Comparison of ENCODE assay signal across 18 cellular contexts in the genomic region with DNA sequence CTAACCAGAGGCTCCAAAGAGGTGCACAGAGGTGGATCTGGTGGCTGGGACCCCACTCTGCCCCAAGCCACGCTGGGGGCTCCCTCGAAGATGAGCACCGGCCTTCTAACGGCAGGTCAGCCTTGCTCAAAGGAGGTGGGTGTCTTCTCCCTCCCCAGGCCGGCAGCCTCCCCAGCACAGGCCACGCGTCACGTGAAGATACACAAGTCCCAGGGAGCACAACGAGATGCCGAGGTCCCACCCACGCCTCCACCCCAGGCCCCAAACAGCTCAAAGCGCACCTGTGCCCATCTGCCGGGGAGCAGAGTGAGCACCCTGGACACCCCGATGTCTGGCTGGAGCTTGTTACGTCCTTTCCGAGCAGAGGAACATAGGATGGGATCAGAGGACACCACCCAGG. TPM values are rescaled to one million over a fixed set of nuclear protein-coding genes. Genes with fewer than 3 reads are reported as not detected.
A peak's percentile ranks its signal among the peaks of the same experiment; 100 is the strongest.
DNase-seq lines count a peak whose midpoint lies in the region; ATAC-seq and TF ChIP-seq lines count a peak whose summit lies in the region.
"Had no signal": no experiment of that assay in that cellular context is flagged by ENCODE, and none has a peak within 500 bp of the region (broad histone marks: within the 10 kb centered on the region; RNA-seq: fewer than 3 reads in every experiment).

No MANE protein-coding gene starts in this region.

- H3K4me3 Mint-ChIP-seq in activated T-helper 17 cell treated with anti-CD3 and anti-CD28 coated beads, Interleukin-2, amount 50 U/mL, for 72 hours = no peak overlapping the region
- no peak overlapping the region for H3K4me3 Mint-ChIP-seq in HFFc6
- H3K4me3 Mint-ChIP-seq: CD14-positive monocyte, GM23338 had no signal

- no peak overlapping the region for H3K27ac ChIP-seq in osteoblast (ENCODE audit: low read depth, low read length)
- H3K27ac ChIP-seq: HL-60, KMS-11 had no signal

- no peaks in the 10 kb centered on the region for H3K79me2 ChIP-seq in osteoblast (ENCODE audit: insufficient read depth, low read length)

- no peaks in the 10 kb centered on the region for H3K36me3 Mint-ChIP-seq in activated T-helper 17 cell treated with anti-CD3 and anti-CD28 coated beads, Interleukin-2, amount 50 U/mL, for 72 hours (ENCODE audit: low read depth)
- peaks cover 5% of the 10 kb centered on the region; the same call in 1 of the 2 replicates for H3K36me3 Mint-ChIP-seq in HFFc6 (ENCODE audit: low read depth)
- H3K36me3 Mint-ChIP-seq: CD14-positive monocyte had no signal

- H3K9me3 Mint-ChIP-seq in activated T-helper 17 cell treated with anti-CD3 and anti-CD28 coated beads, Interleukin-2, amount 50 U/mL, for 72 hours = no peaks in the 10 kb centered on the region
- no peaks in the 10 kb centered on the region for H3K9me3 Mint-ChIP-seq in HFFc6

- H3K4me3 ChIP-seq in H7 (ENCODE audit: insufficient read depth, low read depth, low read length) (no peak overlapping the region), osteoblast (ENCODE audit: insufficient read depth, low read length) (no peak overlapping the region)
- H3K4me3 ChIP-seq: GM12878, GM23338 had no signal

- H3K4me2 ChIP-seq in osteoblast (ENCODE audit: insufficient read depth, low read length) = no peak overlapping the region
- H3K4me2 ChIP-seq: GM23338, KMS-11 had no signal

- ATAC-seq in Right ventricle myocardium inferior (no peak), Right ventricle myocardium superior (ENCODE audit: poor library complexity) (no peak), GM18858 (IDR thresholded peaks at IDR 0.05; ENCODE audit: unreplicated experiment) (no peak)
- no peak for ATAC-seq in activated T-helper 17 cell treated with anti-CD3 and anti-CD28 coated beads, Interleukin-2, amount 50 U/mL, for 72 hours (replicated peaks)
- ATAC-seq: GM12878, GM23338, HCT116 had no signal

- peaks cover 9% of the 10 kb centered on the region for H3K4me1 ChIP-seq in osteoblast (ENCODE audit: insufficient read depth, low read length)

- intact Hi-C loops in Right ventricle myocardium inferior (cut with DNase I) (no loop called here), Right ventricle myocardium superior (cut with DNase I) (no loop called here)

- TF ChIP-seq CTCF in osteoblast (IDR thresholded peaks at IDR 0.05; ENCODE audit: extremely low read depth, low read depth, low read length) (no peak), HFFc6 (IDR thresholded peaks at IDR 0.05) (no peak)

- H3K36me3 ChIP-seq in H7 (replicated peaks; ENCODE audit: control insufficient read depth, insufficient read depth, low read length) (no peaks in the 10 kb centered on the region), osteoblast (ENCODE audit: insufficient read depth, low read length) (no peaks in the 10 kb centered on the region)
- H3K36me3 ChIP-seq: BE2C had no signal

- H4K20me1 ChIP-seq in osteoblast (ENCODE audit: insufficient read depth, low read length) = no peaks in the 10 kb centered on the region

- H3K27me3 ChIP-seq in H7 (ENCODE audit: control insufficient read depth, insufficient read depth, low read length) (no peaks in the 10 kb centered on the region), osteoblast (ENCODE audit: insufficient read depth, low read length) (no peaks in the 10 kb centered on the region)
- H3K27me3 ChIP-seq: BE2C had no signal

- H3K27me3 Mint-ChIP-seq in activated T-helper 17 cell treated with anti-CD3 and anti-CD28 coated beads, Interleukin-2, amount 50 U/mL, for 72 hours = no peaks in the 10 kb centered on the region
- H3K27me3 Mint-ChIP-seq in HFFc6 (ENCODE audit: insufficient read depth) = peaks cover 3% of the 10 kb centered on the region; the same call in 1 of the 2 replicates
- H3K27me3 Mint-ChIP-seq: CD4-positive, alpha-beta memory T cell had no signal

- H3K27ac Mint-ChIP-seq in activated T-helper 17 cell treated with anti-CD3 and anti-CD28 coated beads, Interleukin-2, amount 50 U/mL, for 72 hours = no peak overlapping the region
- no peak overlapping the region for H3K27ac Mint-ChIP-seq in HFFc6
- H3K27ac Mint-ChIP-seq: CD14-positive monocyte, GM23338 had no signal

- DNase-seq in Right ventricle myocardium inferior (ENCODE audit: missing footprints) = peak; percentile 44
- DNase-seq in Right ventricle myocardium superior = no peak
- DNase-seq in H7 = peak; percentile 37
- peak; percentile 31 for DNase-seq in osteoblast (ENCODE audit: insufficient read length, low spot score, missing footprints)
- no peak for DNase-seq in HFFc6
- DNase-seq: BE2C; CD4-positive, alpha-beta memory T cell; DMS153; DMS79; GF-D8 had no signal

- H3K9me3 ChIP-seq in osteoblast (ENCODE audit: low read depth, low read length) = no peaks in the 10 kb centered on the region
- H3K9me3 ChIP-seq: BE2C had no signal

- peaks cover 18% of the 10 kb centered on the region for H3K4me1 Mint-ChIP-seq in activated T-helper 17 cell treated with anti-CD3 and anti-CD28 coated beads, Interleukin-2, amount 50 U/mL, for 72 hours
- peaks cover 10% of the 10 kb centered on the region for H3K4me1 Mint-ChIP-seq in HFFc6 (ENCODE audit: low read depth)
- H3K4me1 Mint-ChIP-seq: GM23338 had no signal

- H2AFZ ChIP-seq in osteoblast (ENCODE audit: low read length) = no peak overlapping the region
- H2AFZ ChIP-seq: GM23338 had no signal

RNA-seq across cellular contexts. Expression of gene PNPLA7, which starts 12.1 kb away (rescaled TPM):
- total RNA-seq in Right ventricle myocardium inferior (9.8 TPM), Right ventricle myocardium superior (12.2 TPM), osteoblast (1.8 and 2.7 TPM in 2 replicates)
- total RNA-seq in H7 (2014; rRNA removed; shearing (Covaris generic)) = 0.07 and 0.14 TPM in 2 replicates
- 1 to 10 TPM; 2.9 to 5.1 TPM for total RNA-seq in activated T-helper 17 cell treated with anti-CD3 and anti-CD28 coated beads, Interleukin-2, amount 50 U/mL, for 72 hours
- under 1 TPM; 0.20 to 0.90 (median 0.52) TPM for total RNA-seq in HFFc6 (2021; fragmentation: NEBNext Ultra II Directional; extraction: Animal tissue kit (Norgen Biotek cat#: 25700))

RNA-seq across cellular contexts. Expression of gene MRPL41, which starts 13.6 kb away (rescaled TPM):
- total RNA-seq in Right ventricle myocardium inferior (244 TPM), Right ventricle myocardium superior (272 TPM), osteoblast (26.2 and 30.4 TPM in 2 replicates)
- total RNA-seq in H7 (2014; rRNA removed; shearing (Covaris generic)) = 74.5 and 78.8 TPM in 2 replicates
- 10 to 100 TPM; 23.3 to 45.5 TPM for total RNA-seq in activated T-helper 17 cell treated with anti-CD3 and anti-CD28 coated beads, Interleukin-2, amount 50 U/mL, for 72 hours
- 10 to 100 TPM; 48.4 to 67.7 (median 57.3) TPM for total RNA-seq in HFFc6 (2021; fragmentation: NEBNext Ultra II Directional; extraction: Animal tissue kit (Norgen Biotek cat#: 25700))

RNA-seq across cellular contexts. Expression of gene DPH7, which starts 40.7 kb away (rescaled TPM):
- total RNA-seq in Right ventricle myocardium inferior = 17.2 TPM
- 18.6 TPM for total RNA-seq in Right ventricle myocardium superior
- 41.8 and 49.1 TPM in 2 replicates for total RNA-seq in H7 (2014; rRNA removed; shearing (Covaris generic))
- total RNA-seq in osteoblast = 20.3 and 26.2 TPM in 2 replicates
- total RNA-seq in activated T-helper 17 cell treated with anti-CD3 and anti-CD28 coated beads, Interleukin-2, amount 50 U/mL, for 72 hours = 10 to 100 TPM; 26.7 to 35.5 TPM
- total RNA-seq in HFFc6 (2021; fragmentation: NEBNext Ultra II Directional; extraction: Animal tissue kit (Norgen Biotek cat#: 25700)) = 10 to 100 TPM; 18.2 to 20.7 (median 20.1) TPM

RNA-seq across cellular contexts. Expression of gene ZMYND19, which starts 52.3 kb away (rescaled TPM):
- total RNA-seq in Right ventricle myocardium inferior = 10.8 TPM
- 12.0 TPM for total RNA-seq in Right ventricle myocardium superior
- total RNA-seq in H7 (2014; rRNA removed; shearing (Covaris generic)) = 66.3 and 92.1 TPM in 2 replicates
- 10.5 and 14.1 TPM in 2 replicates for total RNA-seq in osteoblast
- total RNA-seq in activated T-helper 17 cell treated with anti-CD3 and anti-CD28 coated beads, Interleukin-2, amount 50 U/mL, for 72 hours = 10 to 100 TPM; 27.2 to 43.6 TPM
- 10 to 100 TPM; 23.9 to 34.4 (median 25.4) TPM for total RNA-seq in HFFc6 (2021; fragmentation: NEBNext Ultra II Directional; extraction: Animal tissue kit (Norgen Biotek cat#: 25700))

Comparison
In these comparisons a context has a peak if more than half of its experiments do, and no peak if none do; other contexts are left out.
1. DNase-seq: peak in Right ventricle myocardium inferior (single experiment), H7 (single experiment) and osteoblast (single experiment); none in Right ventricle myocardium superior (single experiment) and HFFc6 (single experiment).